In genomic region chr17:72474740-72475477, GRCh38 we compare ENCODE assay signal across 20 cellular contexts.
DNase-seq lines count a peak whose midpoint lies in the region; ATAC-seq and TF ChIP-seq lines count a peak whose summit lies in the region.
"Had no signal": no experiment of that assay in that cellular context is flagged by ENCODE, and none has a peak within 500 bp of the region (broad histone marks: within the 10 kb centered on the region; RNA-seq: fewer than 3 reads in every experiment).

No MANE protein-coding gene starts in this region.

- H3K36me3 ChIP-seq in GM23338 (ENCODE audit: insufficient read depth): no peaks in the 10 kb centered on the region
- no peaks in the 10 kb centered on the region for H3K36me3 ChIP-seq in SK-N-SH (replicated peaks in 1 of 2; ENCODE audit: control insufficient read depth in 1 of 2, insufficient read depth in 2 of 2, low read length in 1 of 2)
- no peaks in the 10 kb centered on the region for H3K36me3 ChIP-seq in H7 (replicated peaks; ENCODE audit: control insufficient read depth, insufficient read depth, low read length)
- H3K36me3 ChIP-seq: brain microvascular endothelial cell, gastrocnemius medialis, lower lobe of right lung, uterus had no signal

- H2AFZ ChIP-seq in GM23338: peak overlapping the region; percentile 69; the same call in 1 of the 2 replicates
- no peak overlapping the region for H2AFZ ChIP-seq in SK-N-SH (ENCODE audit: low read depth)

- H3K27me3 ChIP-seq in GM23338 (ENCODE audit: insufficient read depth) (no peaks in the 10 kb centered on the region), SK-N-SH (ENCODE audit: insufficient read depth) (no peaks in the 10 kb centered on the region), H7 (ENCODE audit: control insufficient read depth, insufficient read depth, low read length) (no peaks in the 10 kb centered on the region)
- H3K27me3 ChIP-seq: brain microvascular endothelial cell had no signal

- peaks cover 3% of the 10 kb centered on the region; the same call in 1 of the 3 replicates for H3K36me3 Mint-ChIP-seq in GM23338 (ENCODE audit: low read depth)
- peaks cover 7% of the 10 kb centered on the region for H3K36me3 Mint-ChIP-seq in progenitor cell of endocrine pancreas (ENCODE audit: insufficient read depth)
- H3K36me3 Mint-ChIP-seq in T-helper 17 cell (ENCODE audit: low read depth): no peaks in the 10 kb centered on the region
- H3K36me3 Mint-ChIP-seq: activated naive CD8-positive, alpha-beta T cell had no signal

- H3K27ac ChIP-seq in GM23338 (ENCODE audit: low read depth): peak overlapping the region; percentile 99
- H3K27ac ChIP-seq in SK-N-SH (ENCODE audit: low read depth in 2 of 2, low read length in 1 of 2): no peak overlapping the region
- H3K27ac ChIP-seq: brain microvascular endothelial cell, gastrocnemius medialis, KMS-11, lower lobe of right lung, uterus had no signal

- peak in 1 of 2 experiments; percentile 43; a peak in 1 of 4 replicates for TF ChIP-seq EP300 in SK-N-SH (IDR thresholded peaks at IDR 0.05; ENCODE audit: borderline replicate concordance in 1 of 2, low read depth in 1 of 2, low read length in 1 of 2)

- TF ChIP-seq CTCF in GM23338 (conservative IDR thresholded peaks at IDR 0.05; ENCODE audit: low read depth in 2 of 2) (no peak), SK-N-SH (IDR thresholded peaks at IDR 0.05) (no peak), progenitor cell of endocrine pancreas (IDR thresholded peaks at IDR 0.05; ENCODE audit: unreplicated experiment) (no peak)

- H3K9me2 ChIP-seq in GM23338 (ENCODE audit: insufficient read depth): 0 out of 2 replicates have a peak, but pooled peaks cover 4% of the 10 kb centered on the region
- no peaks in the 10 kb centered on the region for H3K9me2 ChIP-seq in SK-N-SH

- peak overlapping the region; percentile 97 for H3K27ac Mint-ChIP-seq in GM23338
- H3K27ac Mint-ChIP-seq in progenitor cell of endocrine pancreas: peak overlapping the region; percentile 19
- no peak overlapping the region for H3K27ac Mint-ChIP-seq in T-helper 17 cell
- H3K27ac Mint-ChIP-seq: activated CD4-positive, alpha-beta memory T cell treated with anti-CD3 and anti-CD28 coated beads, Interleukin-2, amount 10 ng/mL, durations not matched to agents 7 days and 5 days; activated naive CD8-positive, alpha-beta T cell; stimulated activated naive CD8-positive, alpha-beta T cell treated with anti-CD3 and anti-CD28 coated beads, Interleukin-15, Interleukin-2, amounts not matched to agents 100 ng/mL and 50 ng/mL, for 24 hours had no signal

- CTCF ChIA-PET in SK-N-SH (lab: Yijun Ruan, JAX): interaction anchor here (1.0 kb wide), 1 partner anchor 10 kb away, joined by 3 read pairs; no protein-coding TSS in a partner anchor

- no peaks in the 10 kb centered on the region for H3K9me3 ChIP-seq in SK-N-SH
- no peaks in the 10 kb centered on the region for H3K9me3 ChIP-seq in T-helper 17 cell (ENCODE audit: control insufficient read depth, low read length, poor library complexity, severe bottlenecking)
- H3K9me3 ChIP-seq: lower lobe of right lung, uterus had no signal

- POLR2A ChIA-PET in SK-N-SH (lab: Yijun Ruan, JAX): no interaction called here

- DNase-seq in GM23338 (ENCODE audit: low spot score): peak; percentile 36
- DNase-seq in SK-N-SH: peak; percentile 49
- DNase-seq in kidney glomerular epithelial cell (lab: John Stamatoyannopoulos, UW): peak; percentile 33
- no peak for DNase-seq in progenitor cell of endocrine pancreas (ENCODE audit: low spot score, unreplicated experiment)
- DNase-seq in central memory CD4-positive, alpha-beta T cell: no peak
- DNase-seq in T-helper 17 cell: no peak
- DNase-seq in H7: no peak
- DNase-seq in HK-2 (ENCODE audit: unreplicated experiment): no peak
- DNase-seq: activated CD4-positive, alpha-beta memory T cell treated with anti-CD3 and anti-CD28 coated beads, Interleukin-2, amount 10 ng/mL, durations not matched to agents 7 days and 5 days; activated T-cell treated with anti-CD3 and anti-CD28 coated beads, Interleukin-2, amount 50 U/mL, for 48 hours; brain microvascular endothelial cell; dermis blood vessel endothelial cell; gastrocnemius medialis; GDM1; lower lobe of right lung; NCI-H1105; uterus had no signal

- no peak overlapping the region for H3K4me3 ChIP-seq in GM23338
- no peak overlapping the region for H3K4me3 ChIP-seq in SK-N-SH (ENCODE audit: low read depth in 2 of 2, low read length in 1 of 2)
- no peak overlapping the region for H3K4me3 ChIP-seq in H7 (ENCODE audit: insufficient read depth, low read depth, low read length)
- H3K4me3 ChIP-seq: gastrocnemius medialis, lower lobe of right lung, uterus had no signal

- ATAC-seq in GM23338 (peak; percentile 19), T-helper 17 cell (no peak)
- ATAC-seq: gastrocnemius medialis, lower lobe of right lung had no signal

- H3K4me1 Mint-ChIP-seq in GM23338 (peaks cover 47% of the 10 kb centered on the region), progenitor cell of endocrine pancreas (ENCODE audit: low read depth) (peaks cover 40% of the 10 kb centered on the region), T-helper 17 cell (no peaks in the 10 kb centered on the region)
- H3K4me1 Mint-ChIP-seq: activated CD4-positive, alpha-beta memory T cell treated with anti-CD3 and anti-CD28 coated beads, Interleukin-2, amount 10 ng/mL, durations not matched to agents 7 days and 5 days had no signal

- no peaks in the 10 kb centered on the region for H3K79me2 ChIP-seq in GM23338 (replicated peaks; ENCODE audit: insufficient read depth)
- peaks cover 6% of the 10 kb centered on the region; the same call in 1 of the 2 replicates for H3K79me2 ChIP-seq in SK-N-SH (ENCODE audit: insufficient read depth)

- peaks cover 31% of the 10 kb centered on the region for H3K4me1 ChIP-seq in GM23338 (ENCODE audit: insufficient read depth)
- peaks cover 0 to 4% of the 10 kb centered on the region in 2 experiments; a peak in 1 of 4 replicates for H3K4me1 ChIP-seq in SK-N-SH (ENCODE audit: control insufficient read depth in 1 of 2, insufficient read depth in 2 of 2, low read depth in 1 of 2, low read length in 1 of 2)
- H3K4me1 ChIP-seq: gastrocnemius medialis, lower lobe of right lung, uterus had no signal

- H3K4me2 ChIP-seq in GM23338 (peak overlapping the region; percentile 69), SK-N-SH (no peak overlapping the region)
- H3K4me2 ChIP-seq: KMS-11 had no signal

- no peaks in the 10 kb centered on the region; the same call in 1 of the 2 replicates for H3F3A ChIP-seq in GM23338 (replicated peaks; ENCODE audit: low read depth)
- no peaks in the 10 kb centered on the region for H3F3A ChIP-seq in SK-N-SH (replicated peaks; ENCODE audit: insufficient read depth)

- H3K4me3 Mint-ChIP-seq in GM23338 (peak overlapping the region; percentile 42; the same call in 1 of the 3 replicates), progenitor cell of endocrine pancreas (ENCODE audit: low read depth) (no peak overlapping the region), T-helper 17 cell (no peak overlapping the region)
- H3K4me3 Mint-ChIP-seq: activated CD4-positive, alpha-beta memory T cell treated with anti-CD3 and anti-CD28 coated beads, Interleukin-2, amount 10 ng/mL, durations not matched to agents 7 days and 5 days; activated naive CD8-positive, alpha-beta T cell; stimulated activated naive CD8-positive, alpha-beta T cell treated with anti-CD3 and anti-CD28 coated beads, Interleukin-15, Interleukin-2, amounts not matched to agents 100 ng/mL and 50 ng/mL, for 24 hours had no signal

- H4K20me1 ChIP-seq in GM23338 (replicated peaks; ENCODE audit: insufficient read depth): no peaks in the 10 kb centered on the region
- no peaks in the 10 kb centered on the region for H4K20me1 ChIP-seq in SK-N-SH (ENCODE audit: insufficient read depth)

- 76% methylated on average over 5 of the region's 5 CpGs for WGBS in SK-N-SH (ENCODE audit: low lambda C conversion rate)

- H3K9me3 Mint-ChIP-seq in GM23338 (peaks cover 6% of the 10 kb centered on the region; the same call in 1 of the 3 replicates), progenitor cell of endocrine pancreas (ENCODE audit: low read depth) (no peaks in the 10 kb centered on the region)
- H3K9me3 Mint-ChIP-seq: activated CD4-positive, alpha-beta memory T cell treated with anti-CD3 and anti-CD28 coated beads, Interleukin-2, amount 10 ng/mL, durations not matched to agents 7 days and 5 days had no signal

- H3K27me3 Mint-ChIP-seq in GM23338 (ENCODE audit: insufficient read depth, low read depth, poor library complexity) (peaks cover 15% of the 10 kb centered on the region), progenitor cell of endocrine pancreas (no peaks in the 10 kb centered on the region), T-helper 17 cell (peaks cover 37% of the 10 kb centered on the region)
- H3K27me3 Mint-ChIP-seq: activated CD4-positive, alpha-beta memory T cell treated with anti-CD3 and anti-CD28 coated beads, Interleukin-2, amount 10 ng/mL, durations not matched to agents 7 days and 5 days had no signal

- no peak overlapping the region for H3K9ac ChIP-seq in SK-N-SH
- H3K9ac ChIP-seq: KMS-11 had no signal

- TF ChIP-seq RAD21 in SK-N-SH (IDR thresholded peaks at IDR 0.05; ENCODE audit: low read length): 0 out of 2 replicates have a peak, but pooled peaks have one; percentile 3

TF ChIP-seq in GM23338, 12 proteins besides CTCF, POLR2A, EP300 and RAD21 (continues in another document):
- TF ChIP-seq ZNF331 (CRISPR knock-in tag; IDR thresholded peaks at IDR 0.05; ENCODE audit: low read depth): no peak
- TF ChIP-seq CREB1 (CRISPR knock-in tag; IDR thresholded peaks at IDR 0.05; ENCODE audit: low read depth): no peak
- no peak for TF ChIP-seq ZNF114 (CRISPR knock-in tag; IDR thresholded peaks at IDR 0.05)

TF ChIP-seq in SK-N-SH, 30 proteins besides CTCF, POLR2A, EP300 and RAD21:
- peak; percentile 30; the same call in 1 of the 2 replicates for TF ChIP-seq GATA2 (CRISPR knock-in tag; IDR thresholded peaks at IDR 0.05)
- TF ChIP-seq IRF3 (IDR thresholded peaks at IDR 0.05; ENCODE audit: low read depth, low read length): no peak
TF ChIP-seq in SK-N-SH: peak in this region for 1.

Comparison
In these comparisons a context has a peak if more than half of its experiments do, and no peak if none do; other contexts are left out.
1. DNase-seq: peak in GM23338 (single experiment), SK-N-SH (single experiment) and kidney glomerular epithelial cell (single experiment); none in progenitor cell of endocrine pancreas (single experiment), central memory CD4-positive, alpha-beta T cell (single experiment), T-helper 17 cell (0 of 3), H7 (single experiment) and HK-2 (single experiment).